1 cellular context compared by ENCODE assay signal in the genomic region with DNA sequence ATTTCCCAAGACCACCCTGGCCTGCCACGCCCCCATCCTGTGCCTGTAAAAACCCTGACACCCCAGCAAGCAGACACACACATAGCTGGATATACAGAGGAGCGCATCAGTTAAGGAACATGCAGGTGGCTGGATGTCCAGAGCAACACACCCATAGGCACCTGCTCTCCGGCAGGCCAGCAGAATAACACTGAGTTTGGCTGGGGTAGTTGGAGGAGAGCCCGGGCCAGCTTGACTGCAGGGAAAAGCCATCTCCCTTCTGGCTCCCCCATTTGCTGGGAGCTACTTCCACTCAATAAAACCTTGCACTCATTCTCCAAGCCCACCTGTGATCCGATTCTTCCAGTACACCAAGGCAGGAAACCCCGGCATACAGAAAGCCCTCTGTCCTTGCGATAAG.
TF ChIP-seq lines count a peak whose summit lies in the region.

No MANE protein-coding gene starts in this region.

TF ChIP-seq in GM23338, 12 proteins besides CTCF, POLR2A, EP300 and RAD21 (continued from another document):
- no peak for TF ChIP-seq ZNF462 (CRISPR knock-in tag; IDR thresholded peaks at IDR 0.05)
TF ChIP-seq in GM23338: peak in this region for 0.
